In the genomic region with DNA sequence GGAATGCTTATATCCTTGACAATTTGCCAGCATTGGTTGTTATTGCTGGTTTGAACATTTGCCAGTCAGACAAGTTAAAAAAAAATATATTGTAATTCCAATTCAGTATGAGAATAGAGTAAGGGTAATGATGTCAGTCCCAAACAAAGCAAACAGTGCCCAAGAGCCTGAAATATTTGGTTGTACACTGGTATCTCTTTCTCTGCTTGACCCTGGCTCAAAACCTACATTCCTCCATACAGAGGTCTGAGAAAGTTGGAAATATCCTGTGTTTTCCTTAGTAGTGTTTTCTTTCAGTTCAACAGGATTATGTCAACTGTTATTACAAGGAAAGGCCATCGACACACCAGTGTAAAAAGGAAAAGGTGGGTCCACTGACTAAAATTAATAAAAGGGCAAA, we compare ENCODE assay signal across 25 cellular contexts.
DNase-seq lines count a peak whose midpoint lies in the region; ATAC-seq, FAIRE-seq and TF ChIP-seq lines count a peak whose summit lies in the region.
"Had no signal": no experiment of that assay in that cellular context is flagged by ENCODE, and none has a peak within 500 bp of the region (broad histone marks: within the 10 kb centered on the region; RNA-seq: fewer than 3 reads in every experiment).

No MANE protein-coding gene starts in this region.

- peak overlapping the region; percentile 99 for H3K27ac Mint-ChIP-seq in activated naive CD4-positive, alpha-beta T cell treated with anti-CD3 and anti-CD28 coated beads, Interleukin-2, amount 50 U/mL, for 24 hours
- H3K27ac Mint-ChIP-seq: CD14-positive monocyte; effector memory CD8-positive, alpha-beta T cell had no signal

- intact Hi-C loops in GM12878 (cut with micrococcal nuclease; ENCODE audit: unreplicated experiment), result no loop called here

- no TSS peak for BruUV-seq in GM12878 (replicated peaks; lab: Mats Ljungman, UMichigan)

- SMC1A ChIA-PET in GM12878 (lab: Charles Lee; ENCODE audit: uncharacterized antibody, unreplicated experiment), result interaction anchor here (0.6 to 2.9 kb wide), 12 partner anchors 27 to 107 kb away, joined by 3 to 22 read pairs (median 4); no protein-coding TSS in a partner anchor

- DNase-seq in activated naive CD4-positive, alpha-beta T cell treated with anti-CD3 and anti-CD28 coated beads, Interleukin-2, amount 50 U/mL, for 16 hours, result no peak
- DNase-seq in NCI-H226 (peak; percentile 37), GM12878 (ENCODE audit: low read depth, low spot score) (no peak), smooth muscle cell of the brain vasculature (ENCODE audit: low read depth, low spot score) (peak; percentile 20), GM13976 (ENCODE audit: low spot score) (no peak), SHP77 (lab: John Stamatoyannopoulos, UW) (no peak)
- no peak for DNase-seq in stimulated activated CD4-positive, alpha-beta T cell treated with anti-CD3 and anti-CD28 coated beads, Interleukin-12 subunit alpha, Interleukin-12 subunit beta, amount 100 ng/mL, for 4 hours
- DNase-seq: activated CD4-positive, alpha-beta T cell treated with anti-CD3 and anti-CD28 coated beads, Interleukin-2, amount 50 U/mL, for 1 hour; activated T-cell treated with anti-CD3 and anti-CD28 coated beads, Interleukin-2, amount 50 U/mL, for 48 hours; effector memory CD8-positive, alpha-beta T cell; esophagus squamous epithelium; GDM1; Karpas-422; left cardiac atrium; mesendoderm; naive B cell; NCI-H187; NCI-H82; pancreas; right lobe of liver; trophoblast cell had no signal

- H3K4me3 Mint-ChIP-seq in activated naive CD4-positive, alpha-beta T cell treated with anti-CD3 and anti-CD28 coated beads, Interleukin-2, amount 50 U/mL, for 24 hours, result no peak overlapping the region
- H3K4me3 Mint-ChIP-seq: CD14-positive monocyte; effector memory CD8-positive, alpha-beta T cell; naive B cell; T-helper 1 cell treated with Interleukin-12 subunit alpha and Interleukin-12 subunit beta and Interleukin-4 antibody, amounts not matched to agents 30 μg/mL and 1 μg/mL, for 36 hours had no signal

- H3K9me3 Mint-ChIP-seq in activated naive CD4-positive, alpha-beta T cell treated with anti-CD3 and anti-CD28 coated beads, Interleukin-2, amount 50 U/mL, for 24 hours, result peaks cover 20% of the 10 kb centered on the region
- H3K9me3 Mint-ChIP-seq: effector memory CD8-positive, alpha-beta T cell; T-helper 1 cell treated with Interleukin-12 subunit alpha and Interleukin-12 subunit beta and Interleukin-4 antibody, amounts not matched to agents 30 μg/mL and 1 μg/mL, for 36 hours had no signal

- peak overlapping the region; percentile 98 for H3K27ac ChIP-seq in GM12878 (ENCODE audit: control insufficient read depth, insufficient read depth)
- H3K27ac ChIP-seq: esophagus squamous epithelium, pancreas, right lobe of liver, SJSA1 had no signal

- no peak for TF ChIP-seq CTCF in GM12878 (IDR thresholded peaks at IDR 0.05 in 2 of 3, conservative IDR thresholded peaks at IDR 0.05 in 1 of 3; ENCODE audit: control insufficient read depth in 2 of 3, extremely low read depth in 1 of 3, insufficient read depth in 1 of 3, low read depth in 3 of 3, low read length in 3 of 3)
- no peak for TF ChIP-seq CTCF in GM13976 (IDR thresholded peaks at IDR 0.05; ENCODE audit: borderline replicate concordance, control extremely low read depth, extremely low read depth, insufficient read depth, missing control alignments)

- peaks cover 57% of the 10 kb centered on the region for H3K4me1 ChIP-seq in GM12878 (ENCODE audit: control insufficient read depth, insufficient read depth, low read length)
- H3K4me1 ChIP-seq: right lobe of liver, SJSA1 had no signal

- no peaks in the 10 kb centered on the region for H4K20me1 ChIP-seq in GM12878 (ENCODE audit: control insufficient read depth, insufficient read depth)

- TF ChIP-seq RAD21 in GM12878 (IDR thresholded peaks at IDR 0.05; ENCODE audit: insufficient read depth, low read depth, low read length), result no peak

- peak overlapping the region; percentile 45 for H3K4me2 ChIP-seq in GM12878 (ENCODE audit: control insufficient read depth, insufficient read depth)

- CTCF ChIA-PET in GM12878 (lab: Yijun Ruan, JAX), result interaction anchor here (0.9 to 1.5 kb wide), 3 partner anchors 26 to 44 kb away, joined by 3 to 5 read pairs (median 3); no protein-coding TSS in a partner anchor

- no peaks in the 10 kb centered on the region for H3K27me3 ChIP-seq in GM12878 (replicated peaks in 1 of 2; ENCODE audit: control insufficient read depth in 2 of 2, insufficient read depth in 2 of 2, low read length in 1 of 2)
- H3K27me3 ChIP-seq: esophagus squamous epithelium, pancreas, right lobe of liver, SJSA1 had no signal

- H3K36me3 ChIP-seq in GM12878 (ENCODE audit: control insufficient read depth in 2 of 2, insufficient read depth in 2 of 2, low read length in 1 of 2), result no peaks in the 10 kb centered on the region
- H3K36me3 ChIP-seq: esophagus squamous epithelium, pancreas, right lobe of liver, SJSA1 had no signal

- in situ Hi-C loops in GM12878 (cut with MboI) (no loop called here), GM13976 (cut with MboI; ENCODE audit: low sequenced_read_pairs, unreplicated experiment) (loop anchor here (5.0 to 10.0 kb wide), 2 partner anchors 39 to 103 kb away; no protein-coding TSS in a partner anchor)

- peaks cover 8% of the 10 kb centered on the region; the same call in 2 of the 3 replicates for H3K9me3 ChIP-seq in GM12878 (replicated peaks; ENCODE audit: control insufficient read depth, insufficient read depth, low read length)
- H3K9me3 ChIP-seq: esophagus squamous epithelium, pancreas, right lobe of liver, SJSA1 had no signal

- peak overlapping the region; percentile 10; the same call in 1 of the 2 replicates for H2AFZ ChIP-seq in GM12878 (ENCODE audit: control insufficient read depth, low read depth, low read length)

- RAD21 ChIA-PET in GM12878 (lab: Charles Lee; ENCODE audit: unreplicated experiment), result interaction anchor here (0.9 to 3.4 kb wide), 5 partner anchors 27 to 38 kb away, joined by 3 to 14 read pairs (median 5); no protein-coding TSS in a partner anchor

- 0% methylated on average over 1 of the region's 1 CpG for WGBS in GM12878 (ENCODE audit: insufficient coverage, insufficient replicate concordance, low lambda C conversion rate, missing lambda C conversion rate)

- POLR2A ChIA-PET in GM12878 (lab: Charles Lee), result interaction anchor here (0.8 to 1.7 kb wide), 3 partner anchors 27 to 112 kb away, joined by 3 to 4 read pairs (median 4); no protein-coding TSS in a partner anchor

- ATAC-seq in GM12878, result no peak
- ATAC-seq: effector memory CD8-positive, alpha-beta T cell; right lobe of liver had no signal

- TF ChIP-seq POLR2A in GM12878 (IDR thresholded peaks at IDR 0.05; ENCODE audit: low read depth, low read length), result no peak

- peaks cover 90% of the 10 kb centered on the region for H3K4me1 Mint-ChIP-seq in activated naive CD4-positive, alpha-beta T cell treated with anti-CD3 and anti-CD28 coated beads, Interleukin-2, amount 50 U/mL, for 24 hours

- no peaks in the 10 kb centered on the region for H3K27me3 Mint-ChIP-seq in activated naive CD4-positive, alpha-beta T cell treated with anti-CD3 and anti-CD28 coated beads, Interleukin-2, amount 50 U/mL, for 24 hours
- H3K27me3 Mint-ChIP-seq: effector memory CD8-positive, alpha-beta T cell; naive B cell had no signal

- no peak for FAIRE-seq in GM12878 (lab: Jason Lieb, UNC)
- FAIRE-seq: pancreas had no signal

- peak overlapping the region; percentile 56 for H3K9ac ChIP-seq in GM12878 (ENCODE audit: control insufficient read depth, insufficient read depth, low read length)

- peaks cover 49% of the 10 kb centered on the region for H3K79me2 ChIP-seq in GM12878 (ENCODE audit: control insufficient read depth, insufficient read depth, low read length)

- peak overlapping the region; percentile 21; the same call in 1 of the 2 replicates for H3K4me3 ChIP-seq in GM12878
- H3K4me3 ChIP-seq: esophagus squamous epithelium, pancreas, right lobe of liver, SJSA1 had no signal

- peaks cover 25% of the 10 kb centered on the region for H3K36me3 Mint-ChIP-seq in activated naive CD4-positive, alpha-beta T cell treated with anti-CD3 and anti-CD28 coated beads, Interleukin-2, amount 50 U/mL, for 24 hours
- H3K36me3 Mint-ChIP-seq: CD14-positive monocyte had no signal

- TF ChIP-seq EP300 in GM12878 (IDR thresholded peaks at IDR 0.05; ENCODE audit: borderline replicate concordance in 1 of 2, control insufficient read depth in 1 of 2, low read depth in 2 of 2, low read length in 2 of 2), result no peak

TF ChIP-seq in GM12878, 131 proteins besides CTCF, POLR2A, EP300 and RAD21:
- TF ChIP-seq TCF7 (IDR thresholded peaks at IDR 0.05; ENCODE audit: borderline replicate concordance), result no peak
- no peak for TF ChIP-seq MYB (IDR thresholded peaks at IDR 0.05; ENCODE audit: borderline replicate concordance, low read depth, low read length)

Comparison
In these comparisons a context has a peak if more than half of its experiments do, and no peak if none do; other contexts are left out.
1. DNase-seq: peak in NCI-H226 (single experiment) and smooth muscle cell of the brain vasculature (single experiment); none in activated naive CD4-positive, alpha-beta T cell treated with anti-CD3 and anti-CD28 coated beads, Interleukin-2, amount 50 U/mL, for 16 hours (single experiment), GM12878 (single experiment), stimulated activated CD4-positive, alpha-beta T cell treated with anti-CD3 and anti-CD28 coated beads, Interleukin-12 subunit alpha, Interleukin-12 subunit beta, amount 100 ng/mL, for 4 hours (single experiment), GM13976 (single experiment) and SHP77 (0 of 2).